In the genomic region with DNA sequence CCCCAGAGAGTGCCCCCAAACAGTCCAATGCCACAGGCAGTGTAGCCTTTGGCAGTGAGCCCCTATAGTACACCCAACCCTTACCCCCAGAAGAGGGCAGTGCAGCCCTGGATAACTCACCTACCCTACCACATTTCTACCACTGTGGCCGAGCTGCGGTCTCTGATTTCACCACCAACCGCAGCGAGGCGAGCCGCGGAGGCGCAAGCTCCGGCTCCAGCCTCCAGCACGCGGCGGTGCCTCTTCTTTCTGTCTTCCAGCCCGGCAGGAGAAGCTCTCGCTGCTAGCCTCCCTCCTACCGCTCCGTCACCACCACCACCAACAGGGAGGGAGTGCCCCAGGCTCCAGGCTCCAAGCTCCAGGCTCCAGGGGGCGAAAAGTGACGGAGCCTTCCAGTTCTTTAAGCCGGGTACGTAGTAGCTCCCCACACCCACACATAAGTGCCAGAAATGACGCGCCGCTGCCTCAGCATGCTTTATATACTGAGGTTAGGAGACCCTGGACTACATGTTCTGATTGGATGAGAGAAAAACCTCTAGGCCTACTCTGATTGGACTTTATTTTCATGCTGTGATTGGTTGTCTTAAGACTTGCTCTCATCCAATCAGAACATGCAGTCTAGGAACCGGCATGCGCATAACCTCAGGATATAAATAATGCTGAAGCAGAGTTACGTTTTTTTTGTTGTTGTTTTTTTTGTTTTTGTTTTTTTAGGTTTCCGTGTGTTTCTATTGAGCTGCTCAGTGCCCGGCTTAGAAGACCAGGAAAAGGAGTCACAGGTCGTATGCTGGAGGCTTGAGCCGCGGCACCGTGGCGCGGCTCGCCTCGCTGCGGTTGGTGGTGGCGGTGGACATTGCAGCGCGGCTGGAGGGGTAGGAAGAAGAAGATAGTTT, we compare ENCODE assay signal across 1 cellular context.
A peak's percentile ranks its signal among the peaks of the same experiment; 100 is the strongest.
TF ChIP-seq lines count a peak whose summit lies in the region.

TSS of gene PCAT7 (plus strand) at position 645 of the 893 bp plus-strand sequence.

TF ChIP-seq in HepG2, 621 proteins besides CTCF, POLR2A, EP300 and RAD21 (continued from another document and continues in another):
- TF ChIP-seq, protein P1, sequence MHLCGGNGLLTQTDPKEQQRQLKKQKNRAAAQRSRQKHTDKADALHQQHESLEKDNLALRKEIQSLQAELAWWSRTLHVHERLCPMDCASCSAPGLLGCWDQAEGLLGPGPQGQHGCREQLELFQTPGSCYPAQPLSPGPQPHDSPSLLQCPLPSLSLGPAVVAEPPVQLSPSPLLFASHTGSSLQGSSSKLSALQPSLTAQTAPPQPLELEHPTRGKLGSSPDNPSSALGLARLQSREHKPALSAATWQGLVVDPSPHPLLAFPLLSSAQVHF (CRISPR knock-in tag; IDR thresholded peaks at IDR 0.05), result no peak
- TF ChIP-seq IRF1 (CRISPR knock-in tag; IDR thresholded peaks at IDR 0.05; ENCODE audit: low read depth) (peak; percentile 88; the same call in 1 of the 2 replicates), REPIN1 (CRISPR knock-in tag; IDR thresholded peaks at IDR 0.05; ENCODE audit: borderline replicate concordance, low read depth) (peak; percentile 53; the same call in 1 of the 2 replicates), FOXK2 (IDR thresholded peaks at IDR 0.05) (no peak), SMARCE1 (IDR thresholded peaks at IDR 0.05; ENCODE audit: borderline replicate concordance) (no peak), ZMYM3 (CRISPR knock-in tag; IDR thresholded peaks at IDR 0.05) (peak; percentile 17; the same call in 1 of the 2 replicates), ZNF607 (CRISPR knock-in tag; IDR thresholded peaks at IDR 0.05; ENCODE audit: borderline replicate concordance) (peak; percentile 76; the same call in 1 of the 2 replicates), ZNF24 (IDR thresholded peaks at IDR 0.05) (no peak), ZNF709 (CRISPR knock-in tag; IDR thresholded peaks at IDR 0.05) (peak; percentile 62; the same call in 1 of the 2 replicates), RBFOX2 (IDR thresholded peaks at IDR 0.05; ENCODE audit: low read depth, low read length) (peak; percentile 46; the same call in 1 of the 2 replicates), CREB1 (IDR thresholded peaks at IDR 0.05) (peak; percentile 52), CREB1 (CRISPR knock-in tag; IDR thresholded peaks at IDR 0.05) (peak; percentile 81), ATF1 (CRISPR knock-in tag; IDR thresholded peaks at IDR 0.05) (0 out of 2 replicates have a peak, but pooled peaks have one; percentile 20), NFATC3 (CRISPR knock-in tag; IDR thresholded peaks at IDR 0.05) (0 out of 2 replicates have a peak, but pooled peaks have one; percentile 50), SATB2 (CRISPR knock-in tag; IDR thresholded peaks at IDR 0.05) (no peak), ZNF235 (CRISPR knock-in tag; IDR thresholded peaks at IDR 0.05; ENCODE audit: borderline replicate concordance) (no peak), ZBTB21 (CRISPR knock-in tag; IDR thresholded peaks at IDR 0.05) (peak; percentile 52; the same call in 1 of the 2 replicates), NFRKB (IDR thresholded peaks at IDR 0.05) (no peak), ADNP (CRISPR knock-in tag; IDR thresholded peaks at IDR 0.05) (no peak), ZNF331 (CRISPR knock-in tag; IDR thresholded peaks at IDR 0.05) (no peak), ZNF337 (CRISPR knock-in tag; IDR thresholded peaks at IDR 0.05; ENCODE audit: borderline replicate concordance, low read depth) (peak; percentile 59; the same call in 1 of the 2 replicates), HMG20B (CRISPR knock-in tag; conservative IDR thresholded peaks at IDR 0.05) (0 out of 2 replicates have a peak, but pooled peaks have one; percentile 20), ZNF383 (CRISPR knock-in tag; IDR thresholded peaks at IDR 0.05; ENCODE audit: borderline replicate concordance) (0 out of 2 replicates have a peak, but pooled peaks have one; percentile 66), MXD1 (CRISPR knock-in tag; IDR thresholded peaks at IDR 0.05) (peak; percentile 42; the same call in 1 of the 2 replicates), ZNF782 (CRISPR knock-in tag; IDR thresholded peaks at IDR 0.05; ENCODE audit: borderline replicate concordance) (peak; percentile 26; the same call in 1 of the 2 replicates), ZNF274 (CRISPR knock-in tag; IDR thresholded peaks at IDR 0.05) (peak; percentile 79), TARDBP (CRISPR knock-in tag; IDR thresholded peaks at IDR 0.05) (peak; percentile 57; the same call in 1 of the 2 replicates), HNRNPUL1 (IDR thresholded peaks at IDR 0.05; ENCODE audit: low read depth, low read length) (no peak), ZNF670 (CRISPR knock-in tag; IDR thresholded peaks at IDR 0.05; ENCODE audit: borderline replicate concordance) (peak; percentile 9; the same call in 1 of the 2 replicates), TFDP2 (CRISPR knock-in tag; IDR thresholded peaks at IDR 0.05) (0 out of 2 replicates have a peak, but pooled peaks have one; percentile 37), THAP11 (CRISPR knock-in tag; IDR thresholded peaks at IDR 0.05) (peak; percentile 57; the same call in 1 of the 2 replicates), RARG (CRISPR knock-in tag; IDR thresholded peaks at IDR 0.05; ENCODE audit: low read depth) (0 out of 2 replicates have a peak, but pooled peaks have one; percentile 52), KLF16 (CRISPR knock-in tag; IDR thresholded peaks at IDR 0.05) (peak in 1 of 2 experiments; percentile 81; a peak in 2 of 4 replicates), RFX5 (IDR thresholded peaks at IDR 0.05; ENCODE audit: low read depth, low read length) (0 out of 2 replicates have a peak, but pooled peaks have one; percentile 27), ETV5 (CRISPR knock-in tag; IDR thresholded peaks at IDR 0.05; ENCODE audit: borderline replicate concordance) (peak; percentile 8; the same call in 1 of the 2 replicates), ATF2 (CRISPR knock-in tag; IDR thresholded peaks at IDR 0.05) (peak; percentile 63; the same call in 1 of the 2 replicates), MNT (IDR thresholded peaks at IDR 0.05) (peak; percentile 49), HOXA9 (CRISPR knock-in tag; IDR thresholded peaks at IDR 0.05; ENCODE audit: borderline replicate concordance) (no peak), RFXANK (CRISPR knock-in tag; IDR thresholded peaks at IDR 0.05) (peak; percentile 79; the same call in 1 of the 2 replicates), TCF7L2 (IDR thresholded peaks at IDR 0.05; ENCODE audit: low read depth, low read length) (no peak), HNRNPK (IDR thresholded peaks at IDR 0.05; ENCODE audit: low read depth, low read length, poor library complexity, severe bottlenecking) (no peak), HIVEP1 (CRISPR knock-in tag; IDR thresholded peaks at IDR 0.05) (peak; percentile 32; the same call in 1 of the 2 replicates)
- TF ChIP-seq, protein P2, sequence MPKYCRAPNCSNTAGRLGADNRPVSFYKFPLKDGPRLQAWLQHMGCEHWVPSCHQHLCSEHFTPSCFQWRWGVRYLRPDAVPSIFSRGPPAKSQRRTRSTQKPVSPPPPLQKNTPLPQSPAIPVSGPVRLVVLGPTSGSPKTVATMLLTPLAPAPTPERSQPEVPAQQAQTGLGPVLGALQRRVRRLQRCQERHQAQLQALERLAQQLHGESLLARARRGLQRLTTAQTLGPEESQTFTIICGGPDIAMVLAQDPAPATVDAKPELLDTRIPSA (CRISPR knock-in tag; IDR thresholded peaks at IDR 0.05; ENCODE audit: borderline replicate concordance), result no peak
- TF ChIP-seq, protein P3, sequence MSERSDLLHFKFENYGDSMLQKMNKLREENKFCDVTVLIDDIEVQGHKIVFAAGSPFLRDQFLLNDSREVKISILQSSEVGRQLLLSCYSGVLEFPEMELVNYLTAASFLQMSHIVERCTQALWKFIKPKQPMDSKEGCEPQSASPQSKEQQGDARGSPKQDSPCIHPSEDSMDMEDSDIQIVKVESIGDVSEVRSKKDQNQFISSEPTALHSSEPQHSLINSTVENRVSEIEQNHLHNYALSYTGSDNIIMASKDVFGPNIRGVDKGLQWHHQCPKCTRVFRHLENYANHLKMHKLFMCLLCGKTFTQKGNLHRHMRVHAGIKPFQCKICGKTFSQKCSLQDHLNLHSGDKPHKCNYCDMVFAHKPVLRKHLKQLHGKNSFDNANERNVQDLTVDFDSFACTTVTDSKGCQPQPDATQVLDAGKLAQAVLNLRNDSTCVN (CRISPR knock-in tag; IDR thresholded peaks at IDR 0.05; ENCODE audit: borderline replicate concordance), result no peak
- TF ChIP-seq, protein P4, sequence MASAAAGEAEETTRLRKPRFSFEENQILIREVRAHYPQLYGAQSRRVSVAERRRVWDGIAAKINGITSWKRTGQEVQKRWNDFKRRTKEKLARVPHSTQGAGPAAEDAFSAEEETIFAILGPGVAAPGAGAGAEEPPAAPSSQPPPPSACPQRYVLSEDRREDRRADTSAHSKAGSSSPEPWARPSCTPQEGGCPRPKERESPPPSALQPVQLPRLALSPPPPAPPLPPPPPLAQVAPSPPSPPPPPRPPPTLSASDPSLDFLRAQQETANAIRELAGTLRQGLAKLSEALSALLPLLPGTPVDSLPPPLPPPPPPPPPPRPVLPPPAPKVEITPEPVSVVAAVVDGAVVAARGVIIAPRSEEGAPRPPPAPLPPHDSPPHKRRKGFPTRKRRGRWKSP (CRISPR knock-in tag; IDR thresholded peaks at IDR 0.05), result peak; percentile 82
- TF ChIP-seq, protein P5, sequence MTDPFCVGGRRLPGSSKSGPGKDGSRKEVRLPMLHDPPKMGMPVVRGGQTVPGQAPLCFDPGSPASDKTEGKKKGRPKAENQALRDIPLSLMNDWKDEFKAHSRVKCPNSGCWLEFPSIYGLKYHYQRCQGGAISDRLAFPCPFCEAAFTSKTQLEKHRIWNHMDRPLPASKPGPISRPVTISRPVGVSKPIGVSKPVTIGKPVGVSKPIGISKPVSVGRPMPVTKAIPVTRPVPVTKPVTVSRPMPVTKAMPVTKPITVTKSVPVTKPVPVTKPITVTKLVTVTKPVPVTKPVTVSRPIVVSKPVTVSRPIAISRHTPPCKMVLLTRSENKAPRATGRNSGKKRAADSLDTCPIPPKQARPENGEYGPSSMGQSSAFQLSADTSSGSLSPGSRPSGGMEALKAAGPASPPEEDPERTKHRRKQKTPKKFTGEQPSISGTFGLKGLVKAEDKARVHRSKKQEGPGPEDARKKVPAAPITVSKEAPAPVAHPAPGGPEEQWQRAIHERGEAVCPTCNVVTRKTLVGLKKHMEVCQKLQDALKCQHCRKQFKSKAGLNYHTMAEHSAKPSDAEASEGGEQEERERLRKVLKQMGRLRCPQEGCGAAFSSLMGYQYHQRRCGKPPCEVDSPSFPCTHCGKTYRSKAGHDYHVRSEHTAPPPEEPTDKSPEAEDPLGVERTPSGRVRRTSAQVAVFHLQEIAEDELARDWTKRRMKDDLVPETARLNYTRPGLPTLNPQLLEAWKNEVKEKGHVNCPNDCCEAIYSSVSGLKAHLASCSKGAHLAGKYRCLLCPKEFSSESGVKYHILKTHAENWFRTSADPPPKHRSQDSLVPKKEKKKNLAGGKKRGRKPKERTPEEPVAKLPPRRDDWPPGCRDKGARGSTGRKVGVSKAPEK (CRISPR knock-in tag; IDR thresholded peaks at IDR 0.05; ENCODE audit: borderline replicate concordance), result peak; percentile 33; the same call in 1 of the 2 replicates
- TF ChIP-seq, protein P6, sequence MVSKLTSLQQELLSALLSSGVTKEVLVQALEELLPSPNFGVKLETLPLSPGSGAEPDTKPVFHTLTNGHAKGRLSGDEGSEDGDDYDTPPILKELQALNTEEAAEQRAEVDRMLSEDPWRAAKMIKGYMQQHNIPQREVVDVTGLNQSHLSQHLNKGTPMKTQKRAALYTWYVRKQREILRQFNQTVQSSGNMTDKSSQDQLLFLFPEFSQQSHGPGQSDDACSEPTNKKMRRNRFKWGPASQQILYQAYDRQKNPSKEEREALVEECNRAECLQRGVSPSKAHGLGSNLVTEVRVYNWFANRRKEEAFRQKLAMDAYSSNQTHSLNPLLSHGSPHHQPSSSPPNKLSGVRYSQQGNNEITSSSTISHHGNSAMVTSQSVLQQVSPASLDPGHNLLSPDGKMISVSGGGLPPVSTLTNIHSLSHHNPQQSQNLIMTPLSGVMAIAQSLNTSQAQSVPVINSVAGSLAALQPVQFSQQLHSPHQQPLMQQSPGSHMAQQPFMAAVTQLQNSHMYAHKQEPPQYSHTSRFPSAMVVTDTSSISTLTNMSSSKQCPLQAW (CRISPR knock-in tag; IDR thresholded peaks at IDR 0.05), result peak; percentile 81; the same call in 1 of the 2 replicates
